Comparison of ENCODE assay signal across 1 cellular context in genomic region chr2:65431417-65432226, GRCh38.
TF ChIP-seq lines count a peak whose summit lies in the region.

No MANE protein-coding gene starts in this region.

TF ChIP-seq in HepG2, 621 proteins besides CTCF, POLR2A, EP300 and RAD21 (continued from another document):
- TF ChIP-seq SIN3A (IDR thresholded peaks at IDR 0.05; ENCODE audit: borderline replicate concordance, low read depth, low read length) = 0 out of 2 replicates have a peak, but pooled peaks have one; percentile 65
- TF ChIP-seq STAG1 (CRISPR knock-in tag; IDR thresholded peaks at IDR 0.05) = 0 out of 2 replicates have a peak, but pooled peaks have one; percentile 6
- TF ChIP-seq MAFG (CRISPR knock-in tag; IDR thresholded peaks at IDR 0.05) = no peak
- TF ChIP-seq BCL3 (CRISPR knock-in tag; IDR thresholded peaks at IDR 0.05) = peak; percentile 72; the same call in 1 of the 2 replicates
- TF ChIP-seq ZNF367 (CRISPR knock-in tag; IDR thresholded peaks at IDR 0.05; ENCODE audit: borderline replicate concordance) = 0 out of 2 replicates have a peak, but pooled peaks have one; percentile 45
- TF ChIP-seq ISL2 (CRISPR knock-in tag; IDR thresholded peaks at IDR 0.05) = peak; percentile 45; the same call in 1 of the 2 replicates
- TF ChIP-seq ZNF326 (CRISPR knock-in tag; IDR thresholded peaks at IDR 0.05; ENCODE audit: borderline replicate concordance) = no peak
- TF ChIP-seq MED1 (CRISPR knock-in tag; IDR thresholded peaks at IDR 0.05) = 0 out of 2 replicates have a peak, but pooled peaks have one; percentile 29
- 0 out of 2 replicates have a peak, but pooled peaks have one; percentile 74 for TF ChIP-seq ZNF232 (CRISPR knock-in tag; IDR thresholded peaks at IDR 0.05; ENCODE audit: borderline replicate concordance)
- TF ChIP-seq ZNF160 (CRISPR knock-in tag; IDR thresholded peaks at IDR 0.05) = peak; percentile 29; the same call in 1 of the 2 replicates
- TF ChIP-seq FOXA3 (CRISPR knock-in tag; IDR thresholded peaks at IDR 0.05) = no peak
- peak; percentile 29 for TF ChIP-seq YY1 (IDR thresholded peaks at IDR 0.05; ENCODE audit: insufficient read depth, insufficient replicate concordance, low read depth, low read length)
- TF ChIP-seq ZMYM4 (CRISPR knock-in tag; IDR thresholded peaks at IDR 0.05) = peak; percentile 23; the same call in 1 of the 2 replicates
- TF ChIP-seq IKZF4 (CRISPR knock-in tag; IDR thresholded peaks at IDR 0.05; ENCODE audit: borderline replicate concordance, low read depth, not compliant biosample characterization) = peak; percentile 6
- TF ChIP-seq ZNF432 (CRISPR knock-in tag; IDR thresholded peaks at IDR 0.05; ENCODE audit: borderline replicate concordance) = 0 out of 2 replicates have a peak, but pooled peaks have one; percentile 39
- TF ChIP-seq ZNF841 (CRISPR knock-in tag; IDR thresholded peaks at IDR 0.05; ENCODE audit: borderline replicate concordance) = no peak
- TF ChIP-seq ZNF747 (CRISPR knock-in tag; IDR thresholded peaks at IDR 0.05; ENCODE audit: borderline replicate concordance) = no peak
- TF ChIP-seq MAX (IDR thresholded peaks at IDR 0.05) = peak; percentile 34; the same call in 1 of the 2 replicates
- TF ChIP-seq SALL1 (CRISPR knock-in tag; IDR thresholded peaks at IDR 0.05) = no peak; the same call in 1 of the 2 replicates
- peak; percentile 46; the same call in 1 of the 2 replicates for TF ChIP-seq ZBTB43 (CRISPR knock-in tag; conservative IDR thresholded peaks at IDR 0.05)
- 0 out of 2 replicates have a peak, but pooled peaks have one; percentile 11 for TF ChIP-seq ARID2 (CRISPR knock-in tag; IDR thresholded peaks at IDR 0.05; ENCODE audit: borderline replicate concordance)
- peak; percentile 49 for TF ChIP-seq HDAC2 (CRISPR knock-in tag; IDR thresholded peaks at IDR 0.05)
- peak; percentile 22 for TF ChIP-seq MED8 (CRISPR knock-in tag; IDR thresholded peaks at IDR 0.05; ENCODE audit: insufficient replicate concordance)
- TF ChIP-seq ZNF784 (CRISPR knock-in tag; IDR thresholded peaks at IDR 0.05; ENCODE audit: borderline replicate concordance) = peak; percentile 67; the same call in 1 of the 2 replicates
- TF ChIP-seq DNMT1 (CRISPR knock-in tag; IDR thresholded peaks at IDR 0.05) = no peak
- no peak for TF ChIP-seq NR0B2 (CRISPR knock-in tag; IDR thresholded peaks at IDR 0.05)
- TF ChIP-seq PREB (CRISPR knock-in tag; IDR thresholded peaks at IDR 0.05) = 0 out of 2 replicates have a peak, but pooled peaks have one; percentile 55
- TF ChIP-seq ZNF263 (CRISPR knock-in tag; IDR thresholded peaks at IDR 0.05) = peak; percentile 10; the same call in 1 of the 2 replicates
- TF ChIP-seq IRF2 (CRISPR knock-in tag; IDR thresholded peaks at IDR 0.05) = no peak
- no peak for TF ChIP-seq LCORL (IDR thresholded peaks at IDR 0.05)
- TF ChIP-seq LCORL (CRISPR knock-in tag; IDR thresholded peaks at IDR 0.05) = no peak
- TF ChIP-seq SSRP1 (CRISPR knock-in tag; IDR thresholded peaks at IDR 0.05) = 0 out of 2 replicates have a peak, but pooled peaks have one; percentile 40
- TF ChIP-seq BHLHE40 (IDR thresholded peaks at IDR 0.05; ENCODE audit: low read length) = no peak
- 0 out of 2 replicates have a peak, but pooled peaks have one; percentile 5 for TF ChIP-seq ZNF775 (CRISPR knock-in tag; IDR thresholded peaks at IDR 0.05; ENCODE audit: borderline replicate concordance)
- 0 out of 2 replicates have a peak, but pooled peaks have one; percentile 45 for TF ChIP-seq ATAD3A (CRISPR knock-in tag; IDR thresholded peaks at IDR 0.05)
- TF ChIP-seq ZNF605 (CRISPR knock-in tag; IDR thresholded peaks at IDR 0.05) = 0 out of 2 replicates have a peak, but pooled peaks have one; percentile 14
- no peak for TF ChIP-seq GLMP (CRISPR knock-in tag; IDR thresholded peaks at IDR 0.05; ENCODE audit: borderline replicate concordance)
- TF ChIP-seq RAD51 (IDR thresholded peaks at IDR 0.05; ENCODE audit: borderline replicate concordance) = no peak
- 0 out of 2 replicates have a peak, but pooled peaks have one; percentile 15 for TF ChIP-seq MTERF4 (CRISPR knock-in tag; IDR thresholded peaks at IDR 0.05)
- no peak for TF ChIP-seq DMTF1 (CRISPR knock-in tag; IDR thresholded peaks at IDR 0.05)
- no peak for TF ChIP-seq IKZF5 (CRISPR knock-in tag; IDR thresholded peaks at IDR 0.05)
